ENCODE assay signal across 1 cellular context in genomic region chr5:122901346-122901745, GRCh38.
TF ChIP-seq lines count a peak whose summit lies in the region.

No MANE protein-coding gene starts in this region.

TF ChIP-seq in HepG2, 621 proteins besides CTCF, POLR2A, EP300 and RAD21:
- no peak for TF ChIP-seq REXO4 (CRISPR knock-in tag; IDR thresholded peaks at IDR 0.05; ENCODE audit: borderline replicate concordance)
- 0 out of 2 replicates have a peak, but pooled peaks have one; percentile 9 for TF ChIP-seq HNF4A (CRISPR knock-in tag; IDR thresholded peaks at IDR 0.05)
- TF ChIP-seq CEBPZ (IDR thresholded peaks at IDR 0.05; ENCODE audit: low read length), result no peak
